In genomic region chr2:112944971-112945370, GRCh38 we compare ENCODE assay signal across 3 cellular contexts.
TF ChIP-seq lines count a peak whose summit lies in the region.

No MANE protein-coding gene starts in this region.

TF ChIP-seq in HepG2, 621 proteins besides CTCF, POLR2A, EP300 and RAD21:
- TF ChIP-seq ZNF280D (CRISPR knock-in tag; IDR thresholded peaks at IDR 0.05) (peak; percentile 52; the same call in 1 of the 2 replicates), TCF7L2 (IDR thresholded peaks at IDR 0.05; ENCODE audit: low read depth, low read length) (no peak)

TF ChIP-seq in HEK293, 187 proteins besides CTCF, POLR2A, EP300 and RAD21:
- 0 out of 2 replicates have a peak, but pooled peaks have one; percentile 59 for TF ChIP-seq ZNF280D (tag by site-specific recombination; IDR thresholded peaks at IDR 0.05)
- no peak for TF ChIP-seq ZSCAN18 (tag by site-specific recombination; IDR thresholded peaks at IDR 0.05)
- TF ChIP-seq SETDB1 (IDR thresholded peaks at IDR 0.05; ENCODE audit: insufficient read length, low read length) = peak; percentile 57

TF ChIP-seq in K562, 482 proteins besides CTCF, POLR2A, EP300 and RAD21:
- TF ChIP-seq SRSF1 (IDR thresholded peaks at IDR 0.05; ENCODE audit: low read depth, low read length) (no peak), RBM25 (IDR thresholded peaks at IDR 0.05; ENCODE audit: low read depth, low read length, severe bottlenecking) (peak; percentile 80), KDM1A (IDR thresholded peaks at IDR 0.05) (peak in 1 of 2 experiments; percentile 30; a peak in 1 of 4 replicates), ZFPM2 (CRISPR knock-in tag; IDR thresholded peaks at IDR 0.05) (no peak), TRIM28 (IDR thresholded peaks at IDR 0.05) (0 out of 2 replicates have a peak, but pooled peaks have one; percentile 35)
